In genomic region chr22:24389680-24390079, GRCh38 we compare ENCODE assay signal across 26 cellular contexts. TPM values are rescaled to one million over a fixed set of nuclear protein-coding genes. Genes with fewer than 3 reads are reported as not detected.
A peak's percentile ranks its signal among the peaks of the same experiment; 100 is the strongest.
DNase-seq lines count a peak whose midpoint lies in the region; ATAC-seq, FAIRE-seq and TF ChIP-seq lines count a peak whose summit lies in the region.
"Had no signal": no experiment of that assay in that cellular context is flagged by ENCODE, and none has a peak within 500 bp of the region (broad histone marks: within the 10 kb centered on the region; RNA-seq: fewer than 3 reads in every experiment).

No MANE protein-coding gene starts in this region.

- H3K27ac ChIP-seq in DOHH2 (ENCODE audit: low read depth, low read length), result no peak overlapping the region
- no peak overlapping the region for H3K27ac ChIP-seq in GM12878 (ENCODE audit: control insufficient read depth, insufficient read depth)
- peak overlapping the region; percentile 35 to 45 for H3K27ac ChIP-seq in kidney (ENCODE audit: low read depth in 2 of 2, low read length in 2 of 2)
- H3K27ac ChIP-seq in stomach, result peak overlapping the region in 3 of 5 donors; percentile 62 to 71 (median 65)
- H3K27ac ChIP-seq: prostate gland, SJCRH30 had no signal

- H3K9me2 ChIP-seq in DOHH2 (replicated peaks; ENCODE audit: control insufficient read depth, low read length), result no peaks in the 10 kb centered on the region

- CTCF ChIA-PET in GM12878 (lab: Yijun Ruan, JAX), result no interaction called here

- H2AFZ ChIP-seq in GM12878 (ENCODE audit: control insufficient read depth, low read depth, low read length), result no peak overlapping the region

- TF ChIP-seq EP300 in GM12878 (IDR thresholded peaks at IDR 0.05; ENCODE audit: borderline replicate concordance in 1 of 2, control insufficient read depth in 1 of 2, low read depth in 2 of 2, low read length in 2 of 2), result no peak
- no peak for TF ChIP-seq EP300 in stomach (IDR thresholded peaks at IDR 0.05)

- intact Hi-C loops in GM12878 (cut with micrococcal nuclease; ENCODE audit: unreplicated experiment) (no loop called here), kidney (cut with DNase I) (no loop called here), stomach (cut with DNase I; ENCODE audit: low total_unique reads) (no loop called here)

- TF ChIP-seq POLR2A in GM12878 (IDR thresholded peaks at IDR 0.05; ENCODE audit: low read depth, low read length) (no peak), stomach (IDR thresholded peaks at IDR 0.05) (no peak)

- H3K4me2 ChIP-seq in DOHH2 (ENCODE audit: low read length) (peak overlapping the region; percentile 53), GM12878 (ENCODE audit: control insufficient read depth, insufficient read depth) (no peak overlapping the region)

- H3K4me1 ChIP-seq in DOHH2 (ENCODE audit: control insufficient read depth, low read length) (peaks cover 25% of the 10 kb centered on the region), GM12878 (ENCODE audit: control insufficient read depth, insufficient read depth, low read length) (no peaks in the 10 kb centered on the region), kidney (ENCODE audit: control insufficient read depth in 1 of 2, insufficient read depth in 1 of 2, low read depth in 1 of 2, low read length in 2 of 2) (peaks cover 7 to 8% of the 10 kb centered on the region in 2 donors), stomach (peaks cover 8 to 40% (median 21%) of the 10 kb centered on the region in 4 donors)
- H3K4me1 ChIP-seq: SJCRH30 had no signal

- in situ Hi-C loops in GM12878 (cut with MboI), result loop anchor here (5.0 kb wide), 1 partner anchor 48 kb away; no protein-coding TSS in a partner anchor

- H3K4me3 ChIP-seq in DOHH2 (ENCODE audit: low read length), result peak overlapping the region; percentile 25; the same call in 1 of the 2 replicates
- no peak overlapping the region for H3K4me3 ChIP-seq in GM12878
- H3K4me3 ChIP-seq in kidney (ENCODE audit: low read length in 2 of 2), result no peak overlapping the region
- no peak overlapping the region for H3K4me3 ChIP-seq in stomach
- H3K4me3 ChIP-seq: prostate gland, SJCRH30 had no signal

- H3K27me3 Mint-ChIP-seq in T-helper 2 cell treated with Interferon-gamma antibody and Interleukin-4, amounts not matched to agents 5 μg/mL and 100 μg/mL, for 36 hours (ENCODE audit: low read depth), result no peaks in the 10 kb centered on the region
- H3K27me3 Mint-ChIP-seq: activated CD4-positive, alpha-beta memory T cell treated with anti-CD3 and anti-CD28 coated beads, Interleukin-2, amount 10 ng/mL, durations not matched to agents 7 days and 5 days; activated naive CD4-positive, alpha-beta T cell treated with anti-CD3 and anti-CD28 coated beads, Interleukin-2, amount 10 ng/mL, durations not matched to agents 7 days and 5 days; stimulated activated naive CD8-positive, alpha-beta T cell treated with anti-CD3 and anti-CD28 coated beads, Interleukin-15, Interleukin-2, amounts not matched to agents 100 ng/mL and 50 ng/mL, for 24 hours had no signal

- no peak for ATAC-seq in GM12878
- no peak for ATAC-seq in GM21786 (IDR thresholded peaks at IDR 0.05; ENCODE audit: unreplicated experiment)
- ATAC-seq: activated CD4-positive, CD25-positive, alpha-beta regulatory T cell treated with anti-CD3 and anti-CD28 coated beads, Interleukin-2, amount 50 U/mL, for 24 hours had no signal

- H3K9me3 ChIP-seq in DOHH2 (ENCODE audit: control insufficient read depth, insufficient read depth, low read length) (no peaks in the 10 kb centered on the region), GM12878 (replicated peaks; ENCODE audit: control insufficient read depth, insufficient read depth, low read length) (no peaks in the 10 kb centered on the region), kidney (ENCODE audit: control insufficient read depth in 1 of 2, low read length in 2 of 2) (no peaks in the 10 kb centered on the region), stomach (no peaks in the 10 kb centered on the region)
- H3K9me3 ChIP-seq: prostate gland, SJCRH30 had no signal

- peaks cover 9% of the 10 kb centered on the region for H3K36me3 Mint-ChIP-seq in T-helper 2 cell treated with Interferon-gamma antibody and Interleukin-4, amounts not matched to agents 5 μg/mL and 100 μg/mL, for 36 hours (ENCODE audit: low read depth)

- H3K79me2 ChIP-seq in DOHH2 (ENCODE audit: control insufficient read depth, low read length) (peaks cover 18% of the 10 kb centered on the region), GM12878 (ENCODE audit: control insufficient read depth, insufficient read depth, low read length) (no peaks in the 10 kb centered on the region)

- no peak for DNase-seq in GM12878 (ENCODE audit: low read depth, low spot score)
- DNase-seq in kidney, result no peak
- DNase-seq in stomach, result no peak
- no peak for DNase-seq in DMS79 treated with DMSO at 0.1 percent for 48 hours (lab: John Stamatoyannopoulos, UW)
- DNase-seq in NCI-H69 (lab: John Stamatoyannopoulos, UW), result no peak
- no peak for DNase-seq in T-helper 2 cell treated with Interferon-gamma antibody and Interleukin-4, amounts not matched to agents 5 μg/mL and 100 μg/mL, for 36 hours (ENCODE audit: low spot score)
- DNase-seq: activated CD4-positive, alpha-beta memory T cell treated with anti-CD3 and anti-CD28 coated beads, Interleukin-2, amount 10 ng/mL, durations not matched to agents 7 days and 5 days; activated CD8-positive, alpha-beta memory T cell treated with anti-CD3 and anti-CD28 coated beads, Interleukin-2, amount 50 U/mL, for 48 hours; activated naive CD4-positive, alpha-beta T cell treated with anti-CD3 and anti-CD28 coated beads, Interleukin-2, amount 10 ng/mL, durations not matched to agents 7 days and 5 days; amniotic stem cell; cortex of kidney; DMS79; endodermal cell; KG1; NCI-H1417; NCI-H2081; NCI-H2227 treated with DMSO at 0.1 percent for 48 hours; SJCRH30; T-helper 1 cell had no signal

- H3K9me3 Mint-ChIP-seq in T-helper 2 cell treated with Interferon-gamma antibody and Interleukin-4, amounts not matched to agents 5 μg/mL and 100 μg/mL, for 36 hours, result no peaks in the 10 kb centered on the region
- H3K9me3 Mint-ChIP-seq: activated CD4-positive, alpha-beta memory T cell treated with anti-CD3 and anti-CD28 coated beads, Interleukin-2, amount 10 ng/mL, durations not matched to agents 7 days and 5 days; activated naive CD4-positive, alpha-beta T cell treated with anti-CD3 and anti-CD28 coated beads, Interleukin-2, amount 10 ng/mL, durations not matched to agents 7 days and 5 days; CD14-positive monocyte; stimulated activated naive CD8-positive, alpha-beta T cell treated with anti-CD3 and anti-CD28 coated beads, Interleukin-15, Interleukin-2, amounts not matched to agents 100 ng/mL and 50 ng/mL, for 24 hours had no signal

- H4K20me1 ChIP-seq in DOHH2 (ENCODE audit: control insufficient read depth, insufficient read depth, low read depth, low read length) (0 out of 2 replicates have a peak, but pooled peaks cover 3% of the 10 kb centered on the region), GM12878 (ENCODE audit: control insufficient read depth, insufficient read depth) (no peaks in the 10 kb centered on the region)

- FAIRE-seq in GM12878 (lab: Jason Lieb, UNC) (no peak), kidney (lab: Jason Lieb, UNC) (no peak)
- FAIRE-seq: RCC 7860 had no signal

- H3K9ac ChIP-seq in GM12878 (ENCODE audit: control insufficient read depth, insufficient read depth, low read length) (no peak overlapping the region), kidney (ENCODE audit: low read length in 2 of 2) (no peak overlapping the region)

- H3K36me3 ChIP-seq in DOHH2 (ENCODE audit: control insufficient read depth, low read length) (peaks cover 45% of the 10 kb centered on the region), GM12878 (ENCODE audit: control insufficient read depth in 2 of 2, insufficient read depth in 2 of 2, low read length in 1 of 2) (no peaks in the 10 kb centered on the region; a peak in 1 of 4 replicates), kidney (ENCODE audit: control insufficient read depth in 1 of 2, insufficient read depth in 2 of 2, low read length in 2 of 2) (peaks cover 0 to 6% of the 10 kb centered on the region in 2 donors), stomach (peaks cover 0 to 15% (median 0%) of the 10 kb centered on the region in 4 donors)
- H3K36me3 ChIP-seq: prostate gland had no signal

- POLR2A ChIA-PET in GM12878 (lab: Charles Lee), result no interaction called here

- RAD21 ChIA-PET in GM12878 (lab: Charles Lee; ENCODE audit: unreplicated experiment), result interaction anchor here (0.7 kb wide), 1 partner anchor 13 kb away, joined by 5 read pairs; no protein-coding TSS in a partner anchor

- SMC1A ChIA-PET in GM12878 (lab: Charles Lee; ENCODE audit: uncharacterized antibody, unreplicated experiment), result interaction anchor here (0.7 to 1.4 kb wide), 3 partner anchors 12 to 58 kb away, joined by 3 to 4 read pairs (median 3); no protein-coding TSS in a partner anchor

- H3K4me3 Mint-ChIP-seq in T-helper 2 cell treated with Interferon-gamma antibody and Interleukin-4, amounts not matched to agents 5 μg/mL and 100 μg/mL, for 36 hours, result no peak overlapping the region
- H3K4me3 Mint-ChIP-seq: activated CD4-positive, alpha-beta memory T cell treated with anti-CD3 and anti-CD28 coated beads, Interleukin-2, amount 10 ng/mL, durations not matched to agents 7 days and 5 days; activated naive CD4-positive, alpha-beta T cell treated with anti-CD3 and anti-CD28 coated beads, Interleukin-2, amount 10 ng/mL, durations not matched to agents 7 days and 5 days; CD14-positive monocyte; endodermal cell; stimulated activated naive CD8-positive, alpha-beta T cell treated with anti-CD3 and anti-CD28 coated beads, Interleukin-15, Interleukin-2, amounts not matched to agents 100 ng/mL and 50 ng/mL, for 24 hours had no signal

- no peak overlapping the region for H3K27ac Mint-ChIP-seq in T-helper 2 cell treated with Interferon-gamma antibody and Interleukin-4, amounts not matched to agents 5 μg/mL and 100 μg/mL, for 36 hours
- H3K27ac Mint-ChIP-seq: activated CD4-positive, alpha-beta memory T cell treated with anti-CD3 and anti-CD28 coated beads, Interleukin-2, amount 10 ng/mL, durations not matched to agents 7 days and 5 days; activated naive CD4-positive, alpha-beta T cell treated with anti-CD3 and anti-CD28 coated beads, Interleukin-2, amount 10 ng/mL, durations not matched to agents 7 days and 5 days; endodermal cell; stimulated activated naive CD8-positive, alpha-beta T cell treated with anti-CD3 and anti-CD28 coated beads, Interleukin-15, Interleukin-2, amounts not matched to agents 100 ng/mL and 50 ng/mL, for 24 hours had no signal

- 100% methylated on average over 1 of the region's 1 CpG for WGBS in GM12878 (ENCODE audit: insufficient coverage, insufficient replicate concordance, low lambda C conversion rate, missing lambda C conversion rate)
- 93 to 100% (median 95%) methylated on average over 1 of the region's 1 CpG for WGBS in stomach, 5 donors

- peaks cover 3% of the 10 kb centered on the region for H3F3A ChIP-seq in DOHH2 (ENCODE audit: control insufficient read depth, insufficient read depth)

- H3K4me1 Mint-ChIP-seq in T-helper 2 cell treated with Interferon-gamma antibody and Interleukin-4, amounts not matched to agents 5 μg/mL and 100 μg/mL, for 36 hours (ENCODE audit: low read depth), result peaks cover 31% of the 10 kb centered on the region
- H3K4me1 Mint-ChIP-seq: endodermal cell had no signal

- H3K27me3 ChIP-seq in DOHH2 (ENCODE audit: control insufficient read depth, low read length) (no peaks in the 10 kb centered on the region), GM12878 (replicated peaks in 1 of 2; ENCODE audit: control insufficient read depth in 2 of 2, insufficient read depth in 2 of 2, low read length in 1 of 2) (no peaks in the 10 kb centered on the region), stomach (no peaks in the 10 kb centered on the region)
- H3K27me3 ChIP-seq: SJCRH30 had no signal

- no TSS peak for BruUV-seq in GM12878 (replicated peaks; lab: Mats Ljungman, UMichigan)

- TF ChIP-seq CTCF in DOHH2 (IDR thresholded peaks at IDR 0.05; ENCODE audit: low read depth, low read length, poor library complexity, severe bottlenecking) (no peak), GM12878 (IDR thresholded peaks at IDR 0.05 in 2 of 3, conservative IDR thresholded peaks at IDR 0.05 in 1 of 3; ENCODE audit: control insufficient read depth in 2 of 3, extremely low read depth in 1 of 3, insufficient read depth in 1 of 3, low read depth in 3 of 3, low read length in 3 of 3) (no peak), kidney (IDR thresholded peaks at IDR 0.05; ENCODE audit: borderline replicate concordance, extremely low read depth, insufficient read depth) (no peak), stomach (IDR thresholded peaks at IDR 0.05) (no peak)

- no peak for TF ChIP-seq RAD21 in GM12878 (IDR thresholded peaks at IDR 0.05; ENCODE audit: insufficient read depth, low read depth, low read length)

RNA-seq across cellular contexts. Expression of gene ADORA2A, which starts 37.7 kb away (rescaled TPM):
- 55.4 and 60.9 TPM in 2 replicates for total RNA-seq in GM12878 (2013; cell fraction: nucleolus; rRNA removed)
- total RNA-seq in GM12878 (2014; rRNA removed) (27.4 and 28.5 TPM in 2 replicates), GM12878 (2014; rRNA removed; fragmentation: Illumina TruSeq; extraction: Trizol) (10.5 and 10.9 TPM in 2 replicates), GM12878 (2021) (22.9 and 23.6 TPM in 2 replicates), kidney (6.9 TPM), stomach (1 to 10 TPM in 3 of 5 donors, under 1 TPM in 1, not detected in 1; 0.58 to 7.1 (median 3.1) TPM)
- 9.5 TPM for polyA plus RNA-seq in GM12878 (2011; ENCODE audit: low read depth)
- polyA plus RNA-seq in GM12878 (2011; rRNA removed) (16.2 and 31.2 TPM in 2 replicates), GM12878 (2014; fragmentation: Illumina TruSeq; extraction: Trizol) (4.6 and 15.9 TPM in 2 replicates), GM12878 (2014; fragmentation: Nextera tagmentation; extraction: Ambion mirVana) (1 to 10 TPM in 1 of 2 experiments, under 1 TPM in 1; 0.69 to 1.6 TPM), GM12878 (2014; rRNA removed) (29.6 and 30.5 TPM in 2 replicates), GM12878 (2016; fragmentation: Nextera tagmentation; extraction: Ambion mirVana) (10 to 100 TPM; 15.8 to 20.6 TPM), kidney (ENCODE audit: insufficient read depth, low read depth, low replicate concordance) (6.1 TPM), stomach (1 to 10 TPM; 1.4 to 2.9 (median 1.6) TPM)
- 49.3 and 77.4 TPM in 2 replicates for polyA plus RNA-seq in GM12878 (2011; cell fraction: cytosol; rRNA removed)
- 45.4 and 47.1 TPM in 2 replicates for polyA plus RNA-seq in GM12878 (2011; cell fraction: nucleus; rRNA removed)
- polyA plus RNA-seq in GM12878 (2012), result 22.8 and 28.8 TPM in 2 replicates
- polyA minus RNA-seq in GM12878 (2011; rRNA and poly(A)+ RNA removed), result 38.3 and 56.7 TPM in 2 replicates
- polyA minus RNA-seq in GM12878 (2011; cell fraction: cytosol; rRNA and poly(A)+ RNA removed), result 11.3 and 12.3 TPM in 2 replicates
- polyA minus RNA-seq in GM12878 (2011; cell fraction: nucleus; rRNA and poly(A)+ RNA removed), result 15.4 and 23.7 TPM in 2 replicates

Comparison
In these comparisons a context has a peak if more than half of its experiments do, and no peak if none do; other contexts are left out.
1. H3K27ac ChIP-seq: peak in kidney (2 of 2) and stomach (3 of 5); none in DOHH2 (single experiment) and GM12878 (single experiment).